Comparison of ENCODE assay signal across 28 cellular contexts in genomic region chr1:187641907-187642306, GRCh38.
"Had no signal": no experiment of that assay in that cellular context is flagged by ENCODE, and none has a peak within 500 bp of the region (broad histone marks: within the 10 kb centered on the region; RNA-seq: fewer than 3 reads in every experiment).

No MANE protein-coding gene starts in this region.

- H3K4me3 Mint-ChIP-seq: activated T-cell treated with anti-CD3 and anti-CD28 coated beads, Interleukin-2, amount 50 U/mL, for 24 hours; activated T-helper 17 cell treated with anti-CD3 and anti-CD28 coated beads, Interleukin-2, amount 50 U/mL, for 72 hours; central memory CD8-positive, alpha-beta T cell; effector memory CD8-positive, alpha-beta T cell; memory B cell; natural killer cell treated with Interleukin-12 subunit alpha and Interleukin-12 subunit beta and Interleukin-15 and Interleukin-18, amount 100 ng/mL, for 72 hours; stimulated activated naive CD8-positive, alpha-beta T cell treated with anti-CD3 and anti-CD28 coated beads, Interleukin-15, Interleukin-2, amounts not matched to agents 100 ng/mL and 50 ng/mL, for 24 hours had no signal

- H3K27me3 Mint-ChIP-seq: activated T-cell treated with anti-CD3 and anti-CD28 coated beads, Interleukin-2, amount 50 U/mL, for 24 hours; activated T-helper 17 cell treated with anti-CD3 and anti-CD28 coated beads, Interleukin-2, amount 50 U/mL, for 72 hours; central memory CD8-positive, alpha-beta T cell; effector memory CD8-positive, alpha-beta T cell; memory B cell; natural killer cell treated with Interleukin-12 subunit alpha and Interleukin-12 subunit beta and Interleukin-15 and Interleukin-18, amount 100 ng/mL, for 72 hours; stimulated activated naive CD8-positive, alpha-beta T cell treated with anti-CD3 and anti-CD28 coated beads, Interleukin-15, Interleukin-2, amounts not matched to agents 100 ng/mL and 50 ng/mL, for 24 hours had no signal

- H3K9me3 Mint-ChIP-seq: stimulated activated naive CD8-positive, alpha-beta T cell treated with anti-CD3 and anti-CD28 coated beads, Interleukin-15, Interleukin-2, amounts not matched to agents 100 ng/mL and 50 ng/mL, for 24 hours had no signal

- H3K4me1 Mint-ChIP-seq: activated T-helper 17 cell treated with anti-CD3 and anti-CD28 coated beads, Interleukin-2, amount 50 U/mL, for 72 hours; central memory CD8-positive, alpha-beta T cell; memory B cell had no signal

- H3K4me1 ChIP-seq: adrenal gland, ascending aorta, colonic mucosa, pancreas, psoas muscle, right atrium auricular region, tibial artery had no signal

- H3K36me3 Mint-ChIP-seq: activated naive CD4-positive, alpha-beta T cell treated with anti-CD3 and anti-CD28 coated beads, Interleukin-2, amount 50 U/mL, for 72 hours; memory B cell; natural killer cell treated with Interleukin-12 subunit alpha and Interleukin-12 subunit beta and Interleukin-15 and Interleukin-18, amount 100 ng/mL, for 72 hours had no signal

- ATAC-seq: activated naive CD4-positive, alpha-beta T cell treated with anti-CD3 and anti-CD28 coated beads, Interleukin-2, amount 50 U/mL, for 72 hours; activated T-helper 17 cell treated with anti-CD3 and anti-CD28 coated beads, Interleukin-2, amount 50 U/mL, for 72 hours; effector memory CD8-positive, alpha-beta T cell; esophagus mucosa; left cardiac atrium; natural killer cell treated with Interleukin-12 subunit alpha and Interleukin-12 subunit beta and Interleukin-15 and Interleukin-18, amount 100 ng/mL, for 72 hours; pancreas; psoas muscle had no signal

- H3K9me3 ChIP-seq: adrenal gland, ascending aorta, colonic mucosa, pancreas, psoas muscle, right atrium auricular region, tibial artery had no signal

- H3K27ac ChIP-seq: adrenal gland, ascending aorta, colonic mucosa, dorsolateral prefrontal cortex, pancreas, psoas muscle, right atrium auricular region, tibial artery, WERI-Rb-1 had no signal

- H3K36me3 ChIP-seq: adrenal gland, ascending aorta, colonic mucosa, pancreas, right atrium auricular region, tibial artery, WERI-Rb-1 had no signal

- H3K4me3 ChIP-seq: adrenal gland, ascending aorta, colonic mucosa, dorsolateral prefrontal cortex, pancreas, psoas muscle, right atrium auricular region, tibial artery had no signal

- DNase-seq: activated CD4-positive, alpha-beta T cell treated with anti-CD3 and anti-CD28 coated beads for 1 hour; activated CD8-positive, alpha-beta memory T cell treated with anti-CD3 and anti-CD28 coated beads for 24 hours; activated CD8-positive, alpha-beta memory T cell treated with anti-CD3 and anti-CD28 coated beads, Interleukin-2, amount 50 U/mL, for 4 hours; activated T-cell treated with anti-CD3 and anti-CD28 coated beads, Interleukin-2, amount 50 U/mL, for 24 hours; adrenal gland; colonic mucosa; dorsolateral prefrontal cortex; effector memory CD8-positive, alpha-beta T cell; glutamatergic neuron; hippocampal formation; left cardiac atrium; pancreas; psoas muscle; stimulated activated CD4-positive, alpha-beta T cell treated with anti-CD3 and anti-CD28 coated beads, Interleukin-12 subunit alpha, Interleukin-12 subunit beta, amount 100 ng/mL, for 4 hours; stimulated activated CD4-positive, alpha-beta T cell treated with anti-CD3 and anti-CD28 coated beads, Interleukin-4, amount 100 ng/mL, for 4 hours; substantia nigra; T-helper 2 cell; tibial artery; WERI-Rb-1 had no signal

- H3K27ac Mint-ChIP-seq: activated naive CD4-positive, alpha-beta T cell treated with anti-CD3 and anti-CD28 coated beads, Interleukin-2, amount 50 U/mL, for 72 hours; activated T-cell treated with anti-CD3 and anti-CD28 coated beads, Interleukin-2, amount 50 U/mL, for 24 hours; activated T-helper 17 cell treated with anti-CD3 and anti-CD28 coated beads, Interleukin-2, amount 50 U/mL, for 72 hours; effector memory CD8-positive, alpha-beta T cell; memory B cell; natural killer cell treated with Interleukin-12 subunit alpha and Interleukin-12 subunit beta and Interleukin-15 and Interleukin-18, amount 100 ng/mL, for 72 hours; stimulated activated naive CD8-positive, alpha-beta T cell treated with anti-CD3 and anti-CD28 coated beads, Interleukin-15, Interleukin-2, amounts not matched to agents 100 ng/mL and 50 ng/mL, for 24 hours had no signal

- H3K27me3 ChIP-seq: adrenal gland, ascending aorta, colonic mucosa, dorsolateral prefrontal cortex, pancreas, tibial artery had no signal
